In genomic region chr20:10660661-10661060, GRCh38 we compare ENCODE assay signal across 12 cellular contexts. TPM values are rescaled to one million over a fixed set of nuclear protein-coding genes. Genes with fewer than 3 reads are reported as not detected.
DNase-seq lines count a peak whose midpoint lies in the region; ATAC-seq and TF ChIP-seq lines count a peak whose summit lies in the region.
"Had no signal": no experiment of that assay in that cellular context is flagged by ENCODE, and none has a peak within 500 bp of the region (broad histone marks: within the 10 kb centered on the region; RNA-seq: fewer than 3 reads in every experiment).

No MANE protein-coding gene starts in this region.

- H3K36me3 ChIP-seq in HUES6 (ENCODE audit: control insufficient read depth, insufficient read depth, low read length): peaks cover 71% of the 10 kb centered on the region
- H3K36me3 ChIP-seq in thoracic aorta: peaks cover 26% of the 10 kb centered on the region

- ATAC-seq in thoracic aorta (ENCODE audit: insufficient number of reproducible peaks, low FRiP score, low read depth) (no peak), HG02678 (IDR thresholded peaks at IDR 0.05; ENCODE audit: unreplicated experiment) (no peak), GM18873 (IDR thresholded peaks at IDR 0.05; ENCODE audit: low FRiP score, unreplicated experiment) (no peak)

- peaks cover 76% of the 10 kb centered on the region for H3K4me1 ChIP-seq in HUES6 (ENCODE audit: control insufficient read depth, insufficient read depth, low read length)
- H3K4me1 ChIP-seq in thoracic aorta (ENCODE audit: control insufficient read depth in 1 of 2, low read depth in 2 of 2): peaks cover 63 to 100% of the 10 kb centered on the region in 2 donors

- peak overlapping the region; percentile 8; the same call in 1 of the 2 replicates for H3K27ac ChIP-seq in HUES6 (ENCODE audit: low read depth, low read length)
- H3K27ac ChIP-seq in coronary artery: peak overlapping the region; percentile 89 to 92
- H3K27ac ChIP-seq in thoracic aorta: peak overlapping the region; percentile 98 to 100

- H3K27me3 ChIP-seq in HUES6 (ENCODE audit: control insufficient read depth, insufficient read depth, low read length): no peaks in the 10 kb centered on the region
- H3K27me3 ChIP-seq in thoracic aorta (replicated peaks; ENCODE audit: insufficient read depth): no peaks in the 10 kb centered on the region

- H3K9ac ChIP-seq in HUES6 (ENCODE audit: low read length): peak overlapping the region; percentile 24

- H3K9me3 ChIP-seq in HUES6 (ENCODE audit: control insufficient read depth, insufficient read depth, low read depth, low read length) (no peaks in the 10 kb centered on the region), thoracic aorta (no peaks in the 10 kb centered on the region)

- DNase-seq in coronary artery (ENCODE audit: low spot score) (peak; percentile 88), mesenteric fat pad (ENCODE audit: low spot score) (peak; percentile 83), thoracic aorta (ENCODE audit: low spot score) (no peak), Ammon's horn (ENCODE audit: low spot score) (no peak)
- no peak for DNase-seq in NK-92 treated with Interleukin-12 subunit alpha and Interleukin-12 subunit beta, amount 100 ng/mL, for 24 hours (lab: John Stamatoyannopoulos, UW)
- DNase-seq: activated CD8-positive, alpha-beta memory T cell treated with anti-CD3 and anti-CD28 coated beads, Interleukin-2, amount 50 U/mL, for 4 hours; effector memory CD4-positive, alpha-beta T cell; naive B cell; NCI-H510A had no signal

- no peak overlapping the region for H3K4me3 ChIP-seq in HUES6 (ENCODE audit: low read depth, low read length)
- peak overlapping the region; percentile 54 for H3K4me3 ChIP-seq in coronary artery
- peak overlapping the region; percentile 29 for H3K4me3 ChIP-seq in thoracic aorta

- TF ChIP-seq CTCF in coronary artery (IDR thresholded peaks at IDR 0.05) (no peak), thoracic aorta (IDR thresholded peaks at IDR 0.05) (no peak)

RNA-seq across cellular contexts. Expression of gene JAG1, which starts 13.1 kb away (rescaled TPM):
- total RNA-seq in mesenteric fat pad: 96.7 TPM
- 100 to 1,000 TPM; 237 to 253 TPM for total RNA-seq in thoracic aorta

Comparison
In these comparisons a context has a peak if more than half of its experiments do, and no peak if none do; other contexts are left out.
1. H3K27ac ChIP-seq: peak in every context shown above with its lines; median percentile 99 in thoracic aorta; 90 in coronary artery; 8 in HUES6.
2. DNase-seq: peak in coronary artery (single experiment) and mesenteric fat pad (single experiment); none in thoracic aorta (single experiment), NK-92 treated with Interleukin-12 subunit alpha and Interleukin-12 subunit beta, amount 100 ng/mL, for 24 hours (single experiment) and Ammon's horn (single experiment).